ENCODE assay signal across 1 cellular context in genomic region chr5:54404568-54404967, GRCh38.
TF ChIP-seq lines count a peak whose summit lies in the region.

No MANE protein-coding gene starts in this region.

TF ChIP-seq in WTC11, 78 proteins besides CTCF, POLR2A, EP300 and RAD21 (continued from another document):
- TF ChIP-seq AFF4 (CRISPR knock-in tag; IDR thresholded peaks at IDR 0.05; ENCODE audit: borderline replicate concordance) (no peak), HMGXB4 (CRISPR knock-in tag; IDR thresholded peaks at IDR 0.05) (no peak), ZMAT4 (CRISPR knock-in tag; IDR thresholded peaks at IDR 0.05) (no peak), ATF6 (CRISPR knock-in tag; IDR thresholded peaks at IDR 0.05) (no peak), ETV6 (CRISPR knock-in tag; IDR thresholded peaks at IDR 0.05) (no peak), MYBL2 (CRISPR knock-in tag; IDR thresholded peaks at IDR 0.05) (no peak), RELA (CRISPR knock-in tag; IDR thresholded peaks at IDR 0.05; ENCODE audit: borderline replicate concordance) (no peak), TEAD4 (CRISPR knock-in tag; IDR thresholded peaks at IDR 0.05) (no peak), RORB (CRISPR knock-in tag; IDR thresholded peaks at IDR 0.05) (no peak), GABPB1 (CRISPR knock-in tag; IDR thresholded peaks at IDR 0.05) (no peak), MXD4 (CRISPR knock-in tag; IDR thresholded peaks at IDR 0.05; ENCODE audit: borderline replicate concordance) (no peak), FOXP1 (CRISPR knock-in tag; IDR thresholded peaks at IDR 0.05; ENCODE audit: borderline replicate concordance) (no peak), ZNF263 (CRISPR knock-in tag; IDR thresholded peaks at IDR 0.05; ENCODE audit: low read depth) (no peak), ESRRA (CRISPR knock-in tag; IDR thresholded peaks at IDR 0.05; ENCODE audit: borderline replicate concordance) (no peak), CREM (CRISPR knock-in tag; IDR thresholded peaks at IDR 0.05) (no peak), NFYB (CRISPR knock-in tag; conservative IDR thresholded peaks at IDR 0.05; ENCODE audit: low read depth) (no peak)
- TF ChIP-seq, protein P1, sequence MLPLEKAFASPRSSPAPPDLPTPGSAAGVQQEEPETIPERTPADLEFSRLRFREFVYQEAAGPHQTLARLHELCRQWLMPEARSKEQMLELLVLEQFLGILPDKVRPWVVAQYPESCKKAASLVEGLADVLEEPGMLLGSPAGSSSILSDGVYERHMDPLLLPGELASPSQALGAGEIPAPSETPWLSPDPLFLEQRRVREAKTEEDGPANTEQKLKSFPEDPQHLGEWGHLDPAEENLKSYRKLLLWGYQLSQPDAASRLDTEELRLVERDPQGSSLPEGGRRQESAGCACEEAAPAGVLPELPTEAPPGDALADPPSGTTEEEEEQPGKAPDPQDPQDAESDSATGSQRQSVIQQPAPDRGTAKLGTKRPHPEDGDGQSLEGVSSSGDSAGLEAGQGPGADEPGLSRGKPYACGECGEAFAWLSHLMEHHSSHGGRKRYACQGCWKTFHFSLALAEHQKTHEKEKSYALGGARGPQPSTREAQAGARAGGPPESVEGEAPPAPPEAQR (CRISPR knock-in tag; IDR thresholded peaks at IDR 0.05), result no peak
- TF ChIP-seq, protein P2, sequence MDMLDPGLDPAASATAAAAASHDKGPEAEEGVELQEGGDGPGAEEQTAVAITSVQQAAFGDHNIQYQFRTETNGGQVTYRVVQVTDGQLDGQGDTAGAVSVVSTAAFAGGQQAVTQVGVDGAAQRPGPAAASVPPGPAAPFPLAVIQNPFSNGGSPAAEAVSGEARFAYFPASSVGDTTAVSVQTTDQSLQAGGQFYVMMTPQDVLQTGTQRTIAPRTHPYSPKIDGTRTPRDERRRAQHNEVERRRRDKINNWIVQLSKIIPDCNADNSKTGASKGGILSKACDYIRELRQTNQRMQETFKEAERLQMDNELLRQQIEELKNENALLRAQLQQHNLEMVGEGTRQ (CRISPR knock-in tag; IDR thresholded peaks at IDR 0.05), result no peak
- TF ChIP-seq, protein P3, sequence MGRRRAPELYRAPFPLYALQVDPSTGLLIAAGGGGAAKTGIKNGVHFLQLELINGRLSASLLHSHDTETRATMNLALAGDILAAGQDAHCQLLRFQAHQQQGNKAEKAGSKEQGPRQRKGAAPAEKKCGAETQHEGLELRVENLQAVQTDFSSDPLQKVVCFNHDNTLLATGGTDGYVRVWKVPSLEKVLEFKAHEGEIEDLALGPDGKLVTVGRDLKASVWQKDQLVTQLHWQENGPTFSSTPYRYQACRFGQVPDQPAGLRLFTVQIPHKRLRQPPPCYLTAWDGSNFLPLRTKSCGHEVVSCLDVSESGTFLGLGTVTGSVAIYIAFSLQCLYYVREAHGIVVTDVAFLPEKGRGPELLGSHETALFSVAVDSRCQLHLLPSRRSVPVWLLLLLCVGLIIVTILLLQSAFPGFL (CRISPR knock-in tag; IDR thresholded peaks at IDR 0.05; ENCODE audit: borderline replicate concordance), result no peak
